ENCODE assay signal across 8 cellular contexts in the genomic region with DNA sequence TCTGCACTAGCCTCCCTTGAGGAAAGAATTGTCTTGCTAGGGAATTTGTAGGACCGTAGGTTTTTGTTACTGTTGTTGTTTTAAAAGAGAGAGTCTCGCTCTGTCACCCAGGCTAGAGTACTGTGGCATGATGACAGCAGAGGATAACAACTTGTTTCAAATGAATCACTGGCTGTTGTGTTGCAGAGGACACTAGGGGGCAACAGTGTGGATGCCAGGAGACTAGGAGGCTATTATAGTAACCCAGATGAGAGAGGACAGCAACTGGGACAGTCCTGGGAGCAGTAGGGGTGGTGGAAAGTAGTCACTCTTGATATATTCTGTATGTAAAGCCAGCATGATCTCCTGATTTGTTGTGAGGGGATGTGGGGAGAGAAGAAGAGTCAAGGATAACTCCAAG. TPM values are rescaled to one million over a fixed set of nuclear protein-coding genes. Genes with fewer than 3 reads are reported as not detected.
DNase-seq lines count a peak whose midpoint lies in the region; ATAC-seq, FAIRE-seq and TF ChIP-seq lines count a peak whose summit lies in the region.

No MANE protein-coding gene starts in this region.

- in situ Hi-C loops in HepG2 (cut with HindIII; ENCODE audit: extremely low pct_ligation_motif_present, low pct_unique_long_range_greater_than_20kb), result no loop called here

- no peaks in the 10 kb centered on the region for H3K36me3 Mint-ChIP-seq in WTC11

- no peak for TF ChIP-seq POLR2A in HepG2 (IDR thresholded peaks at IDR 0.05; ENCODE audit: insufficient read depth in 1 of 2, low read depth in 2 of 2, low read length in 2 of 2)

- H3K4me2 ChIP-seq in HepG2 (ENCODE audit: low read depth, low read length), result no peak overlapping the region

- TF ChIP-seq CTCF in WTC11 (IDR thresholded peaks at IDR 0.05) (no peak), HepG2 (CRISPR knock-in tag; IDR thresholded peaks at IDR 0.05) (peak; percentile 69)

- H3K4me1 ChIP-seq in HepG2 (ENCODE audit: insufficient read depth, low read length), result no peaks in the 10 kb centered on the region

- CTCF ChIA-PET in WTC11 (lab: Charles Lee) (interaction anchor here (0.7 to 2.5 kb wide), 9 partner anchors 10 to 116 kb away, joined by 3 to 16 read pairs (median 3); partner anchors contain the start of gene LAMA4), HepG2 (lab: Yijun Ruan, JAX; ENCODE audit: low intra/inter-chr PET ratio, low total read pairs) (no interaction called here)

- DNase-seq in SIG-M5 treated with dmso at 0.1 percent for 504 hours (lab: John Stamatoyannopoulos, UW; ENCODE audit: unreplicated experiment) (peak; percentile 14), SIG-M5 (lab: John Stamatoyannopoulos, UW) (no peak), WTC11 (ENCODE audit: low spot score) (peak; percentile 43), HepG2 (ENCODE audit: low spot score) (peak; percentile 32), NCI-H1436 (lab: John Stamatoyannopoulos, UW) (no peak), GM19238 (ENCODE audit: insufficient read length, low spot score) (no peak)
- no peak for DNase-seq in activated CD4-positive, CD25-positive, alpha-beta regulatory T cell (lab: John Stamatoyannopoulos, UW)

- intact Hi-C loops in HepG2 (cut with micrococcal nuclease; ENCODE audit: unreplicated experiment), result no loop called here

- H3K27ac ChIP-seq in HepG2 (ENCODE audit: extremely low read length, insufficient read depth, low read length), result no peak overlapping the region

- H3K27me3 Mint-ChIP-seq in WTC11 (ENCODE audit: low read depth), result no peaks in the 10 kb centered on the region

- ATAC-seq in HG03095 (IDR thresholded peaks at IDR 0.05; ENCODE audit: unreplicated experiment) (peak; percentile 57), WTC11 (peak; percentile 99), HepG2 (peak; percentile 97)

- H3K27ac Mint-ChIP-seq in WTC11, result no peak overlapping the region

- no peak overlapping the region for H2AFZ ChIP-seq in HepG2 (ENCODE audit: low read length)

- TF ChIP-seq RAD21 in HepG2 (CRISPR knock-in tag; IDR thresholded peaks at IDR 0.05), result no peak

- no peaks in the 10 kb centered on the region for H3K79me2 ChIP-seq in HepG2 (ENCODE audit: insufficient read depth, low read length)

- no TSS peak for BruUV-seq in HepG2 (replicated peaks; lab: Mats Ljungman, UMichigan)

- no peaks in the 10 kb centered on the region for H3K9me3 ChIP-seq in HepG2 (ENCODE audit: low read length)

- H4K20me1 ChIP-seq in HepG2 (ENCODE audit: insufficient read depth, low read length), result no peaks in the 10 kb centered on the region

- 0 out of 5 replicates have a peak, but pooled peaks cover 0 to 3% of the 10 kb centered on the region in 2 experiments for H3K27me3 ChIP-seq in HepG2 (ENCODE audit: control insufficient read depth in 1 of 2, insufficient read depth in 2 of 2, low read length in 2 of 2)

- no peaks in the 10 kb centered on the region for H3K4me1 Mint-ChIP-seq in WTC11

- TF ChIP-seq EP300 in HepG2 (IDR thresholded peaks at IDR 0.05; ENCODE audit: low read depth in 2 of 2, low read length in 2 of 2) (no peak), HepG2 (CRISPR knock-in tag; IDR thresholded peaks at IDR 0.05; ENCODE audit: borderline replicate concordance) (no peak)

- H3K9me3 Mint-ChIP-seq in WTC11, result no peaks in the 10 kb centered on the region

- no peaks in the 10 kb centered on the region for H3K36me3 ChIP-seq in HepG2 (replicated peaks in 1 of 2; ENCODE audit: control insufficient read depth in 1 of 2, insufficient read depth in 2 of 2, low read length in 2 of 2)

- no peak overlapping the region for H3K4me3 ChIP-seq in HepG2 (replicated peaks in 1 of 3; ENCODE audit: insufficient read depth in 1 of 3, low read depth in 2 of 3, low read length in 3 of 3)

- POLR2A ChIA-PET in WTC11 (lab: Charles Lee), result no interaction called here
- POLR2A ChIA-PET in HepG2 (lab: Yijun Ruan, JAX), result no interaction called here

- WGBS in HepG2 (ENCODE audit: low lambda C conversion rate), result 2% methylated on average over 2 of the region's 2 CpGs

- H3K4me3 Mint-ChIP-seq in WTC11, result no peak overlapping the region

- H3K9ac ChIP-seq in HepG2 (ENCODE audit: insufficient read depth, low read depth, low read length), result no peak overlapping the region

- FAIRE-seq in HepG2 (lab: Jason Lieb, UNC), result peak; percentile 68

TF ChIP-seq in WTC11, 78 proteins besides CTCF, POLR2A, EP300 and RAD21 (continues in another document):
- TF ChIP-seq, protein P1, sequence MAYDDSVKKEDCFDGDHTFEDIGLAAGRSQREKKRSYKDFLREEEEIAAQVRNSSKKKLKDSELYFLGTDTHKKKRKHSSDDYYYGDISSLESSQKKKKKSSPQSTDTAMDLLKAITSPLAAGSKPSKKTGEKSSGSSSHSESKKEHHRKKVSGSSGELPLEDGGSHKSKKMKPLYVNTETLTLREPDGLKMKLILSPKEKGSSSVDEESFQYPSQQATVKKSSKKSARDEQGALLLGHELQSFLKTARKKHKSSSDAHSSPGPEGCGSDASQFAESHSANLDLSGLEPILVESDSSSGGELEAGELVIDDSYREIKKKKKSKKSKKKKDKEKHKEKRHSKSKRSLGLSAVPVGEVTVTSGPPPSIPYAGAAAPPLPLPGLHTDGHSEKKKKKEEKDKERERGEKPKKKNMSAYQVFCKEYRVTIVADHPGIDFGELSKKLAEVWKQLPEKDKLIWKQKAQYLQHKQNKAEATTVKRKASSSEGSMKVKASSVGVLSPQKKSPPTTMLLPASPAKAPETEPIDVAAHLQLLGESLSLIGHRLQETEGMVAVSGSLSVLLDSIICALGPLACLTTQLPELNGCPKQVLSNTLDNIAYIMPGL (CRISPR knock-in tag; IDR thresholded peaks at IDR 0.05), result no peak

TF ChIP-seq in HepG2, 621 proteins besides CTCF, POLR2A, EP300 and RAD21:
- TF ChIP-seq STAG1 (CRISPR knock-in tag; IDR thresholded peaks at IDR 0.05), result peak; percentile 14; the same call in 1 of the 2 replicates
- TF ChIP-seq XRCC5 (optimal IDR thresholded peaks at IDR 0.05; ENCODE audit: low read length), result peak; percentile 45
- no peak for TF ChIP-seq FLYWCH1 (CRISPR knock-in tag; IDR thresholded peaks at IDR 0.05)

RNA-seq across cellular contexts. Expression of gene LAMA4, which starts 41.8 kb away (rescaled TPM):
- 1.6 to 2.6 TPM (median 1.7 TPM) in 3 replicates for total RNA-seq in WTC11 (2021)
- not detected in 2 replicates for total RNA-seq in HepG2 (2016; rRNA removed; fragmentation: Illumina TruSeq; extraction: Trizol)
- total RNA-seq in HepG2 (2016; cell fraction: cytosol; rRNA removed; fragmentation: Illumina TruSeq; extraction: Trizol; ENCODE audit: low read depth), result not detected in 2 replicates
- not detected in 2 replicates for total RNA-seq in HepG2 (2016; cell fraction: insoluble cytoplasmic fraction; rRNA removed; fragmentation: Illumina TruSeq; extraction: Trizol)
- not detected in 2 replicates for total RNA-seq in HepG2 (2016; cell fraction: membrane; rRNA removed; fragmentation: Illumina TruSeq; extraction: Trizol)
- not detected in 2 replicates for total RNA-seq in HepG2 (2016; cell fraction: nucleus; rRNA removed; fragmentation: Illumina TruSeq; extraction: Trizol)
- not detected in 2 replicates for polyA plus RNA-seq in HepG2 (2011; rRNA removed)
- not detected in 2 replicates for polyA plus RNA-seq in HepG2 (2011; cell fraction: cytosol; rRNA removed)
- polyA plus RNA-seq in HepG2 (2011; cell fraction: nucleus; rRNA removed), result not detected in 2 replicates
- polyA plus RNA-seq in HepG2 (2012), result 0.05 TPM in 1 of 2 replicates, not detected in the other
- not detected in 2 replicates for polyA plus RNA-seq in HepG2 (2016; cell fraction: cytosol; fragmentation: Illumina TruSeq; extraction: Trizol; ENCODE audit: low read depth)
- not detected in 2 replicates for polyA plus RNA-seq in HepG2 (2016; cell fraction: insoluble cytoplasmic fraction; fragmentation: Illumina TruSeq; extraction: Trizol; ENCODE audit: low read depth)
- polyA plus RNA-seq in HepG2 (2016; cell fraction: membrane; fragmentation: Illumina TruSeq; extraction: Trizol; ENCODE audit: low read depth), result not detected in 2 replicates
- polyA plus RNA-seq in HepG2 (2016; cell fraction: nucleus; fragmentation: Illumina TruSeq; extraction: Trizol; ENCODE audit: insufficient read depth, low read depth), result not detected in 2 replicates
- 0.30 TPM in 1 of 2 replicates, not detected in the other for polyA minus RNA-seq in HepG2 (2011; rRNA and poly(A)+ RNA removed; ENCODE audit: low replicate concordance)
- polyA minus RNA-seq in HepG2 (2011; cell fraction: cytosol; rRNA and poly(A)+ RNA removed), result not detected in 2 replicates
- polyA minus RNA-seq in HepG2 (2011; cell fraction: nucleus; rRNA and poly(A)+ RNA removed), result not detected in 2 replicates

RNA-seq across cellular contexts. Expression of gene RFPL4B, which starts 51.0 kb away (rescaled TPM):
- total RNA-seq in WTC11 (2021) (not detected in 3 replicates), HepG2 (2016; rRNA removed; fragmentation: Illumina TruSeq; extraction: Trizol) (not detected in 2 replicates)
- total RNA-seq in HepG2 (2016; cell fraction: cytosol; rRNA removed; fragmentation: Illumina TruSeq; extraction: Trizol; ENCODE audit: low read depth), result not detected in 2 replicates
- not detected in 2 replicates for total RNA-seq in HepG2 (2016; cell fraction: insoluble cytoplasmic fraction; rRNA removed; fragmentation: Illumina TruSeq; extraction: Trizol)
- total RNA-seq in HepG2 (2016; cell fraction: membrane; rRNA removed; fragmentation: Illumina TruSeq; extraction: Trizol), result not detected in 2 replicates
- total RNA-seq in HepG2 (2016; cell fraction: nucleus; rRNA removed; fragmentation: Illumina TruSeq; extraction: Trizol), result not detected in 2 replicates
- not detected in 2 replicates for polyA plus RNA-seq in HepG2 (2011; rRNA removed)
- not detected in 2 replicates for polyA plus RNA-seq in HepG2 (2011; cell fraction: cytosol; rRNA removed)
- polyA plus RNA-seq in HepG2 (2011; cell fraction: nucleus; rRNA removed), result not detected in 2 replicates
- polyA plus RNA-seq in HepG2 (2012), result not detected in 2 replicates
- polyA plus RNA-seq in HepG2 (2016; cell fraction: cytosol; fragmentation: Illumina TruSeq; extraction: Trizol; ENCODE audit: low read depth), result not detected in 2 replicates
- not detected in 2 replicates for polyA plus RNA-seq in HepG2 (2016; cell fraction: insoluble cytoplasmic fraction; fragmentation: Illumina TruSeq; extraction: Trizol; ENCODE audit: low read depth)
- not detected in 2 replicates for polyA plus RNA-seq in HepG2 (2016; cell fraction: membrane; fragmentation: Illumina TruSeq; extraction: Trizol; ENCODE audit: low read depth)
- polyA plus RNA-seq in HepG2 (2016; cell fraction: nucleus; fragmentation: Illumina TruSeq; extraction: Trizol; ENCODE audit: insufficient read depth, low read depth), result not detected in 2 replicates
- polyA minus RNA-seq in HepG2 (2011; rRNA and poly(A)+ RNA removed; ENCODE audit: low replicate concordance), result not detected in 2 replicates
- polyA minus RNA-seq in HepG2 (2011; cell fraction: cytosol; rRNA and poly(A)+ RNA removed), result not detected in 2 replicates
- polyA minus RNA-seq in HepG2 (2011; cell fraction: nucleus; rRNA and poly(A)+ RNA removed), result not detected in 2 replicates

Comparison
In these comparisons a context has a peak if more than half of its experiments do, and no peak if none do; other contexts are left out.
1. DNase-seq: peak in SIG-M5 treated with dmso at 0.1 percent for 504 hours (single experiment), WTC11 (single experiment) and HepG2 (single experiment); none in SIG-M5 (single experiment), activated CD4-positive, CD25-positive, alpha-beta regulatory T cell (0 of 4), NCI-H1436 (single experiment) and GM19238 (single experiment).
2. Peak in every context shown above with its lines, with median percentiles within 50 percentile points of each other: ATAC-seq.